ENCODE assay signal across 8 cellular contexts in genomic region chr2:226772389-226773179, GRCh38. TPM values are rescaled to one million over a fixed set of nuclear protein-coding genes. Genes with fewer than 3 reads are reported as not detected.
DNase-seq lines count a peak whose midpoint lies in the region; ATAC-seq, FAIRE-seq and TF ChIP-seq lines count a peak whose summit lies in the region.

No MANE protein-coding gene starts in this region.

- FAIRE-seq in K562 (lab: Jason Lieb, UNC) = peak; percentile 61

- TF ChIP-seq RAD21 in K562 (CRISPR knock-in tag; conservative IDR thresholded peaks at IDR 0.05 in 1 of 2, IDR thresholded peaks at IDR 0.05 in 1 of 2) = no peak

- H3K4me1 Mint-ChIP-seq in natural killer cell = peaks cover 22 to 27% of the 10 kb centered on the region in 2 donors

- no peak overlapping the region for H3K4me2 ChIP-seq in K562 (ENCODE audit: insufficient read depth, low read length)

- H3K27me3 ChIP-seq in K562 (ENCODE audit: control insufficient read depth in 2 of 2, insufficient read depth in 2 of 2, low read length in 2 of 2) (no peaks in the 10 kb centered on the region), prostate gland (replicated peaks; ENCODE audit: insufficient read depth) (no peaks in the 10 kb centered on the region)

- no peaks in the 10 kb centered on the region for H3K9me1 ChIP-seq in K562 (ENCODE audit: control insufficient read depth, insufficient read depth, low read length)

- no peaks in the 10 kb centered on the region for H4K20me1 ChIP-seq in K562 (replicated peaks; ENCODE audit: control insufficient read depth, insufficient read depth, low read length)

- peaks cover 7 to 10% of the 10 kb centered on the region in 2 donors for H3K9me3 Mint-ChIP-seq in natural killer cell

- no peak for TF ChIP-seq POLR2A in K562 (conservative IDR thresholded peaks at IDR 0.05)
- TF ChIP-seq POLR2A in prostate gland (IDR thresholded peaks at IDR 0.05) = no peak

- in situ Hi-C loops in K562 (cut with MboI) = no loop called here

- H3K27me3 Mint-ChIP-seq in natural killer cell (ENCODE audit: low read depth in 2 of 2) = peaks cover 28 to 52% of the 10 kb centered on the region in 2 donors

- H3K9me3 ChIP-seq in K562 (replicated peaks; ENCODE audit: control insufficient read depth, insufficient read depth, low read depth, low read length) (no peaks in the 10 kb centered on the region), prostate gland (no peaks in the 10 kb centered on the region)

- H3K4me3 ChIP-seq in K562 (no peak overlapping the region), prostate gland (no peak overlapping the region)

- intact Hi-C loops in K562 (cut with micrococcal nuclease) (no loop called here), natural killer cell (cut with micrococcal nuclease) (no loop called here), prostate gland (cut with DNase I) (no loop called here)

- peak; percentile 91 for TF ChIP-seq EP300 in K562 (IDR thresholded peaks at IDR 0.05; ENCODE audit: low read length)

- TF ChIP-seq CTCF in K562 (IDR thresholded peaks at IDR 0.05 in 2 of 3, conservative IDR thresholded peaks at IDR 0.05 in 1 of 3; ENCODE audit: insufficient read depth in 2 of 3, low read depth in 1 of 3, low read length in 3 of 3) (no peak), natural killer cell (IDR thresholded peaks at IDR 0.05) (no peak), prostate gland (IDR thresholded peaks at IDR 0.05) (no peak)

- no peak overlapping the region for H2AFZ ChIP-seq in K562 (ENCODE audit: low read depth, low read length)

- ATAC-seq in GM18499 (IDR thresholded peaks at IDR 0.05; ENCODE audit: insufficient read depth, unreplicated experiment) = peak; percentile 97
- peak; percentile 98 for ATAC-seq in GM21825 (IDR thresholded peaks at IDR 0.05; ENCODE audit: unreplicated experiment)
- ATAC-seq in K562 = peak; percentile 71
- peak; percentile 52 to 80 (median 68) for ATAC-seq in natural killer cell

- H3K36me3 Mint-ChIP-seq in natural killer cell = peaks cover 20% of the 10 kb centered on the region

- H3K27ac Mint-ChIP-seq in natural killer cell = no peak overlapping the region

- 0% methylated on average over 2 of the region's 3 CpGs for WGBS in K562 (ENCODE audit: insufficient coverage, low coverage, missing lambda C conversion rate)
- WGBS in prostate gland = 46% methylated on average over 3 of the region's 3 CpGs

- peak overlapping the region; percentile 18 for H3K4me3 Mint-ChIP-seq in natural killer cell

- H3K27ac ChIP-seq in K562 (ENCODE audit: extremely low read depth, low read depth, low read length) (no peak overlapping the region), prostate gland (no peak overlapping the region)

- DNase-seq in LHCN-M2 (ENCODE audit: low read depth) (peak; percentile 66), K562 (ENCODE audit: extremely low read depth in 1 of 4, low spot score in 3 of 4) (peak in 2 of 4 experiments; percentile 39 to 59), natural killer cell (no peak), prostate gland (ENCODE audit: low spot score) (no peak), SHP77 (lab: John Stamatoyannopoulos, UW) (no peak), NCI-H2196 (lab: John Stamatoyannopoulos, UW; ENCODE audit: unreplicated experiment) (no peak)

- H3K36me3 ChIP-seq in K562 (ENCODE audit: control insufficient read depth, insufficient read depth, low read length) (no peaks in the 10 kb centered on the region), prostate gland (no peaks in the 10 kb centered on the region)

- POLR2A ChIA-PET in K562 (lab: Yijun Ruan, JAX) = interaction anchor here (0.5 to 1.5 kb wide), 4 partner anchors 11 to 1607 kb away, joined by 3 to 4 read pairs (median 3); no protein-coding TSS in a partner anchor

- no TSS peak for BruUV-seq in K562 (replicated peaks; lab: Mats Ljungman, UMichigan)

- CTCF ChIA-PET in K562 (lab: Yijun Ruan, JAX; ENCODE audit: low intra/inter-chr PET ratio) = no interaction called here

- H3K9ac ChIP-seq in K562 (ENCODE audit: insufficient read depth in 1 of 2, low read depth in 2 of 2, low read length in 2 of 2) = no peak overlapping the region

- peaks cover 0 to 4% of the 10 kb centered on the region in 2 experiments; a peak in 2 of 5 replicates for H3K4me1 ChIP-seq in K562 (replicated peaks in 1 of 2; ENCODE audit: control insufficient read depth in 2 of 2, insufficient read depth in 2 of 2, low read length in 2 of 2)
- H3K4me1 ChIP-seq in prostate gland (replicated peaks) = peaks cover 3% of the 10 kb centered on the region

- H3K79me2 ChIP-seq in K562 (ENCODE audit: control insufficient read depth, insufficient read depth, low read length) = no peaks in the 10 kb centered on the region

TF ChIP-seq in K562, 482 proteins besides CTCF, POLR2A, EP300 and RAD21 (continues in another document):
- TF ChIP-seq SMARCB1 (IDR thresholded peaks at IDR 0.05; ENCODE audit: insufficient read length, low read depth) = no peak
- TF ChIP-seq MECOM (CRISPR knock-in tag; IDR thresholded peaks at IDR 0.05) = peak; percentile 64; the same call in 1 of the 2 replicates
- no peak for TF ChIP-seq ZNF707 (CRISPR knock-in tag; conservative IDR thresholded peaks at IDR 0.05)
- TF ChIP-seq KDM1A (IDR thresholded peaks at IDR 0.05) = peak; percentile 97
- no peak for TF ChIP-seq PHF20 (IDR thresholded peaks at IDR 0.05; ENCODE audit: partially characterized antibody)
- no peak for TF ChIP-seq U2AF1 (optimal IDR thresholded peaks at IDR 0.05; ENCODE audit: low read depth, low read length)
- TF ChIP-seq HDAC6 (IDR thresholded peaks at IDR 0.05; ENCODE audit: low read depth, low read length) = no peak
- TF ChIP-seq MEIS2 (IDR thresholded peaks at IDR 0.05; ENCODE audit: partially characterized antibody) = peak; percentile 99
- TF ChIP-seq PRPF4 (IDR thresholded peaks at IDR 0.05; ENCODE audit: insufficient read depth, low read depth, low read length, poor library complexity, severe bottlenecking) = no peak
- TF ChIP-seq OTX1 (CRISPR knock-in tag; IDR thresholded peaks at IDR 0.05) = peak; percentile 60; the same call in 1 of the 2 replicates
- TF ChIP-seq HDAC2 (IDR thresholded peaks at IDR 0.05) = peak; percentile 88
- no peak for TF ChIP-seq NFIX (CRISPR knock-in tag; IDR thresholded peaks at IDR 0.05; ENCODE audit: low read depth)
- no peak for TF ChIP-seq KLF10 (CRISPR knock-in tag; IDR thresholded peaks at IDR 0.05)
- TF ChIP-seq ATF6 (CRISPR knock-in tag; IDR thresholded peaks at IDR 0.05) = no peak
- no peak for TF ChIP-seq ZNF239 (CRISPR knock-in tag; IDR thresholded peaks at IDR 0.05)
- TF ChIP-seq ATF2 (CRISPR knock-in tag; IDR thresholded peaks at IDR 0.05) = no peak
- no peak for TF ChIP-seq FOXP1 (CRISPR knock-in tag; IDR thresholded peaks at IDR 0.05)
- TF ChIP-seq HDAC3 (IDR thresholded peaks at IDR 0.05; ENCODE audit: borderline replicate concordance, partially characterized antibody) = peak; percentile 94

RNA-seq across cellular contexts. Expression of gene IRS1, which starts 27.0 kb away (rescaled TPM):
- total RNA-seq in LHCN-M2 (2014; rRNA removed) (25.0 and 28.5 TPM in 2 replicates), K562 (2014; rRNA removed) (0.12 and 0.14 TPM in 2 replicates), K562 (2014; rRNA removed; fragmentation: Illumina TruSeq; extraction: Trizol) (0.03 and 0.04 TPM in 2 replicates), K562 (2015; rRNA removed; fragmentation: Illumina TruSeq; extraction: Trizol) (0.11 TPM in 2 replicates), K562 (2021) (0.31 and 0.51 TPM in 2 replicates), natural killer cell (under 1 TPM; 0.09 to 0.55 (median 0.36) TPM), prostate gland (10 to 100 TPM; 37.6 to 40.6 TPM)
- 18.9 TPM for polyA plus RNA-seq in LHCN-M2 (2012)
- 0.42 and 0.60 TPM in 2 replicates for total RNA-seq in K562 (2011; cell fraction: chromatin; rRNA removed; ENCODE audit: low replicate concordance)
- 0.67 and 0.92 TPM in 2 replicates for total RNA-seq in K562 (2011; cell fraction: nucleolus; rRNA removed)
- total RNA-seq in K562 (2011; cell fraction: nucleoplasm; rRNA removed) = 0.23 and 0.29 TPM in 2 replicates
- polyA plus RNA-seq in K562 (2011; rRNA removed) (0.01 and 0.04 TPM in 2 replicates), K562 (2014; fragmentation: Illumina TruSeq; extraction: Trizol) (0.06 TPM in 2 replicates), K562 (2014; fragmentation: Nextera tagmentation; extraction: Ambion mirVana) (under 1 TPM in 1 of 2 experiments, not detected in 1; under 0.01 TPM), K562 (2014; rRNA removed) (0.09 and 0.20 TPM in 2 replicates)
- polyA plus RNA-seq in K562 (2011; cell fraction: cytosol; rRNA removed) = under 0.01 and 0.18 TPM in 2 replicates
- polyA plus RNA-seq in K562 (2011; cell fraction: nucleus; rRNA removed) = 0.03 and 0.40 TPM in 2 replicates
- polyA plus RNA-seq in K562 (2012) = 0.12 and 0.14 TPM in 2 replicates
- 0.03 and 0.07 TPM in 2 replicates for polyA minus RNA-seq in K562 (2011; rRNA and poly(A)+ RNA removed)
- 0.19 TPM in 1 of 2 replicates, not detected in the other for polyA minus RNA-seq in K562 (2011; cell fraction: cytosol; rRNA and poly(A)+ RNA removed)
- 0.11 and 0.40 TPM in 2 replicates for polyA minus RNA-seq in K562 (2011; cell fraction: nucleus; rRNA and poly(A)+ RNA removed)

Comparison
In these comparisons a context has a peak if more than half of its experiments do, and no peak if none do; other contexts are left out.
1. RNA of gene IRS1, which starts 27.0 kb away (total RNA-seq): 37.6 to 40.6 TPM in prostate gland and 25.0 to 28.5 TPM in LHCN-M2; 0.09 to 0.55 TPM in natural killer cell and 0.03 to 0.92 TPM in K562; every median in the first group is over 10 times any median in the second.
2. Peak in every context shown above with its lines, with median percentiles within 50 percentile points of each other: ATAC-seq.